ENCODE assay signal across 12 cellular contexts in the genomic region with DNA sequence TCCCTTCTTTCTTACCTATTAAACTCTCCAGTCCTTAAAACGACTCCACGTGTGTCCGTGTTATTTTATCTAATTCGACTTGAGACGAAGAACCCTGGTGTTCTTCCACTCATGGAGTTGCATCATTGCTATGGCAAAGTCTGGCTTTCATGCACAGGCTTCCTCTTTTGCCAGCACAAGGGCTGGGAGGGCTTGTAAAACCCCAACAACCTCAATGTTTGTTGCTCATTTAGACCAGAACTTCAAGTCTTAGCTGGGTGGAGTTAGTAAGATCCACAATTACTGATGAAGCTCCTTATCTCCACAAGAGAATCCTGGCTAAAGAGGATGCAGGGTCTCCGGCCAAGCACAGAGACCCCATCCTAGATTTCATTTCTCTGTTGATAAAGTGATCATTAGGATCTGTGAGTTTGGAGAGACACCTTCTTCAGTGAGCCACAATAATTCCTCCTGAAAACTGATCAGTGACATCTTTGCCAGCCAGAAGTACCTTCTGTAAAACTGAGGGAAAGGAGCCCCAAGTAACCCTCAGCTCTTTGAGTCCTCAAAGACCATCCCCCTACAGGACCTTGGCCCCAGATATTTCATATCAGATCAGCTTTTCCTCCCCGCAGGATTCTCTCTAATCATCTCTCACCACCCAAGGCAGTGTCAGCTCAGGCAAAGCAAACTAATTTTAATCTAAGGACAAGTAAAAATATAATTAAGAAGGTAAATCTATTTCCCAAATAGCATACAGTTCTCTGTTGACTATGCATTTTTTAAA.
DNase-seq lines count a peak whose midpoint lies in the region; ATAC-seq and TF ChIP-seq lines count a peak whose summit lies in the region.
"Had no signal": no experiment of that assay in that cellular context is flagged by ENCODE, and none has a peak within 500 bp of the region (broad histone marks: within the 10 kb centered on the region; RNA-seq: fewer than 3 reads in every experiment).

No MANE protein-coding gene starts in this region.

- H3K27ac Mint-ChIP-seq in activated naive CD8-positive, alpha-beta T cell treated with anti-CD3 and anti-CD28 coated beads, Interleukin-2, amount 50 U/mL, for 24 hours, result peak overlapping the region; percentile 64
- peak overlapping the region; percentile 91 for H3K27ac Mint-ChIP-seq in stimulated activated effector memory CD8-positive, alpha-beta T cell treated with anti-CD3 and anti-CD28 coated beads, Interleukin-12 subunit alpha, Interleukin-12 subunit beta, amount 100 ng/mL, for 72 hours
- H3K27ac Mint-ChIP-seq: type B pancreatic cell had no signal

- no peak overlapping the region for H3K27ac ChIP-seq in ascending aorta
- H3K27ac ChIP-seq: adrenal gland had no signal

- H3K4me1 ChIP-seq in ascending aorta, result no peaks in the 10 kb centered on the region
- H3K4me1 ChIP-seq: adrenal gland had no signal

- no peaks in the 10 kb centered on the region for H3K9me3 Mint-ChIP-seq in activated T-cell treated with anti-CD3 and anti-CD28 coated beads, Interleukin-2, amount 50 U/mL, for 4 hours
- no peaks in the 10 kb centered on the region for H3K9me3 Mint-ChIP-seq in activated naive CD8-positive, alpha-beta T cell treated with anti-CD3 and anti-CD28 coated beads, Interleukin-2, amount 50 U/mL, for 24 hours
- H3K9me3 Mint-ChIP-seq in stimulated activated effector memory CD8-positive, alpha-beta T cell treated with anti-CD3 and anti-CD28 coated beads, Interleukin-12 subunit alpha, Interleukin-12 subunit beta, amount 100 ng/mL, for 72 hours, result peaks cover 2% of the 10 kb centered on the region
- H3K9me3 Mint-ChIP-seq: type B pancreatic cell had no signal

- no peak for DNase-seq in activated T-cell treated with anti-CD3 and anti-CD28 coated beads, Interleukin-2, amount 50 U/mL, for 4 hours
- DNase-seq in activated T-cell treated with anti-CD3 and anti-CD28 coated beads, Interleukin-2, amount 50 U/mL, for 1 hour, result no peak
- DNase-seq in NOMO-1 (lab: John Stamatoyannopoulos, UW; ENCODE audit: unreplicated experiment in 2 of 2), result peak; percentile 13 to 23
- DNase-seq in activated naive CD8-positive, alpha-beta T cell treated with anti-CD3 and anti-CD28 coated beads, Interleukin-2, amount 50 U/mL, for 24 hours, result no peak
- DNase-seq in stimulated activated effector memory CD8-positive, alpha-beta T cell treated with anti-CD3 and anti-CD28 coated beads, Interleukin-12 subunit alpha, Interleukin-12 subunit beta, amount 100 ng/mL, for 72 hours (ENCODE audit: low spot score in 2 of 2), result peak in 1 of 2 donors; percentile 49
- no peak for DNase-seq in cerebellar nuclear complex (lab: John Stamatoyannopoulos, UW)
- DNase-seq in ascending aorta (ENCODE audit: low spot score in 2 of 2), result no peak
- DNase-seq: adrenal gland, IMR-90, NCI-H2081 treated with DMSO at 0.1 percent for 48 hours had no signal

- no peak overlapping the region for H3K4me3 ChIP-seq in ascending aorta
- H3K4me3 ChIP-seq: adrenal gland had no signal

- H3K9me3 ChIP-seq in ascending aorta, result no peaks in the 10 kb centered on the region
- H3K9me3 ChIP-seq: adrenal gland had no signal

- no peak for TF ChIP-seq CTCF in ascending aorta (IDR thresholded peaks at IDR 0.05)

- H3K27me3 ChIP-seq in ascending aorta, result no peaks in the 10 kb centered on the region
- H3K27me3 ChIP-seq: adrenal gland had no signal

- H3K36me3 ChIP-seq in ascending aorta, result no peaks in the 10 kb centered on the region
- H3K36me3 ChIP-seq: adrenal gland had no signal

- peak overlapping the region; percentile 32 for H3K4me3 Mint-ChIP-seq in activated T-cell treated with anti-CD3 and anti-CD28 coated beads, Interleukin-2, amount 50 U/mL, for 4 hours
- peak overlapping the region; percentile 12 for H3K4me3 Mint-ChIP-seq in activated naive CD8-positive, alpha-beta T cell treated with anti-CD3 and anti-CD28 coated beads, Interleukin-2, amount 50 U/mL, for 24 hours
- peak overlapping the region; percentile 65 for H3K4me3 Mint-ChIP-seq in stimulated activated effector memory CD8-positive, alpha-beta T cell treated with anti-CD3 and anti-CD28 coated beads, Interleukin-12 subunit alpha, Interleukin-12 subunit beta, amount 100 ng/mL, for 72 hours

- no peak for ATAC-seq in activated T-cell treated with anti-CD3 and anti-CD28 coated beads, Interleukin-2, amount 50 U/mL, for 4 hours
- ATAC-seq in activated naive CD8-positive, alpha-beta T cell treated with anti-CD3 and anti-CD28 coated beads, Interleukin-2, amount 50 U/mL, for 24 hours, result no peak
- ATAC-seq in stimulated activated effector memory CD8-positive, alpha-beta T cell treated with anti-CD3 and anti-CD28 coated beads, Interleukin-12 subunit alpha, Interleukin-12 subunit beta, amount 100 ng/mL, for 72 hours, result no peak
- no peak for ATAC-seq in GM19463 (IDR thresholded peaks at IDR 0.05; ENCODE audit: unreplicated experiment)

- intact Hi-C loops in ascending aorta (cut with DNase I), result no loop called here

- H3K36me3 Mint-ChIP-seq in activated T-cell treated with anti-CD3 and anti-CD28 coated beads, Interleukin-2, amount 50 U/mL, for 4 hours (ENCODE audit: insufficient read depth), result no peaks in the 10 kb centered on the region
- H3K36me3 Mint-ChIP-seq in activated naive CD8-positive, alpha-beta T cell treated with anti-CD3 and anti-CD28 coated beads, Interleukin-2, amount 50 U/mL, for 24 hours (ENCODE audit: low read depth), result no peaks in the 10 kb centered on the region
- no peaks in the 10 kb centered on the region for H3K36me3 Mint-ChIP-seq in stimulated activated effector memory CD8-positive, alpha-beta T cell treated with anti-CD3 and anti-CD28 coated beads, Interleukin-12 subunit alpha, Interleukin-12 subunit beta, amount 100 ng/mL, for 72 hours
- H3K36me3 Mint-ChIP-seq: type B pancreatic cell had no signal

- no peaks in the 10 kb centered on the region for H3K27me3 Mint-ChIP-seq in activated T-cell treated with anti-CD3 and anti-CD28 coated beads, Interleukin-2, amount 50 U/mL, for 4 hours (ENCODE audit: low read depth)
- H3K27me3 Mint-ChIP-seq in activated naive CD8-positive, alpha-beta T cell treated with anti-CD3 and anti-CD28 coated beads, Interleukin-2, amount 50 U/mL, for 24 hours, result no peaks in the 10 kb centered on the region

- H3K4me1 Mint-ChIP-seq in activated T-cell treated with anti-CD3 and anti-CD28 coated beads, Interleukin-2, amount 50 U/mL, for 4 hours (ENCODE audit: low read depth), result peaks cover 52% of the 10 kb centered on the region
- H3K4me1 Mint-ChIP-seq in activated naive CD8-positive, alpha-beta T cell treated with anti-CD3 and anti-CD28 coated beads, Interleukin-2, amount 50 U/mL, for 24 hours, result peaks cover 46% of the 10 kb centered on the region
- H3K4me1 Mint-ChIP-seq in stimulated activated effector memory CD8-positive, alpha-beta T cell treated with anti-CD3 and anti-CD28 coated beads, Interleukin-12 subunit alpha, Interleukin-12 subunit beta, amount 100 ng/mL, for 72 hours, result peaks cover 59% of the 10 kb centered on the region

Comparison
In these comparisons a context has a peak if more than half of its experiments do, and no peak if none do; other contexts are left out.
1. DNase-seq: peak in NOMO-1 (2 of 2); none in activated T-cell treated with anti-CD3 and anti-CD28 coated beads, Interleukin-2, amount 50 U/mL, for 4 hours (single experiment), activated T-cell treated with anti-CD3 and anti-CD28 coated beads, Interleukin-2, amount 50 U/mL, for 1 hour (single experiment), activated naive CD8-positive, alpha-beta T cell treated with anti-CD3 and anti-CD28 coated beads, Interleukin-2, amount 50 U/mL, for 24 hours (single experiment), cerebellar nuclear complex (0 of 2) and ascending aorta (0 of 2).
2. H3K4me3 Mint-ChIP-seq: peak in every context shown above with its lines; median percentile 65 in stimulated activated effector memory CD8-positive, alpha-beta T cell treated with anti-CD3 and anti-CD28 coated beads, Interleukin-12 subunit alpha, Interleukin-12 subunit beta, amount 100 ng/mL, for 72 hours; 32 in activated T-cell treated with anti-CD3 and anti-CD28 coated beads, Interleukin-2, amount 50 U/mL, for 4 hours; 12 in activated naive CD8-positive, alpha-beta T cell treated with anti-CD3 and anti-CD28 coated beads, Interleukin-2, amount 50 U/mL, for 24 hours.